17 cellular contexts compared by ENCODE assay signal in the genomic region with DNA sequence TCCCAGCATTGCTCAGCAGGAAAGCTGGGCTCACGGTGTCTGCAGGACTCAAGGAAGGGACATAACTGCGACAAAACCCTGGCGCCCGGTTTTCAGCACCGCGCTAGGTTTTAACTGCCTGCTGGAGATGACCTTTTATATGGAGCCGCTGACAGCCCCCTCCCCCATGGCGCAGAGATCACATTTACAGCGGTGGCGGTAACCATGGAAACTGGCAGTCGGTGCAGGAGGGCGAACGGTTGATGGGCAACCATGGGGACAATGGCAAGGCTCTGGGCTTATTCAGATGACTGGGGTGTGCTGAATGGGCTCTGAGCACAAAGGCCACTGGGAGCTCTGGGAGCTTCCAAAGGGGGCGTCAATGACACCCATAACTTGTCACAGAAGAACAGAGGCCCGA. TPM values are rescaled to one million over a fixed set of nuclear protein-coding genes. Genes with fewer than 3 reads are reported as not detected.
DNase-seq lines count a peak whose midpoint lies in the region; ATAC-seq and TF ChIP-seq lines count a peak whose summit lies in the region.
"Had no signal": no experiment of that assay in that cellular context is flagged by ENCODE, and none has a peak within 500 bp of the region (broad histone marks: within the 10 kb centered on the region; RNA-seq: fewer than 3 reads in every experiment).

No MANE protein-coding gene starts in this region.

- peaks cover 9% of the 10 kb centered on the region for H3K4me1 Mint-ChIP-seq in activated T-cell treated with anti-CD3 and anti-CD28 coated beads, Interleukin-2, amount 50 U/mL, for 72 hours (ENCODE audit: low read depth)
- H3K4me1 Mint-ChIP-seq in activated CD4-positive, alpha-beta T cell treated with anti-CD3 and anti-CD28 coated beads for 36 hours = peaks cover 12% of the 10 kb centered on the region

- no peak overlapping the region for H2AFZ ChIP-seq in smooth muscle cell (ENCODE audit: low read depth)

- intact Hi-C loops in heart right ventricle (cut with DNase I) = loop anchor here in 1 of 10 donors (10.0 kb wide), 1 partner anchor 85 kb away; no protein-coding TSS in a partner anchor
- intact Hi-C loops in activated CD4-positive, alpha-beta T cell treated with anti-CD3 and anti-CD28 coated beads for 36 hours (cut with DNase I, micrococcal nuclease) = no loop called here

- no peaks in the 10 kb centered on the region for H3K79me2 ChIP-seq in smooth muscle cell (ENCODE audit: low read depth)

- H3K27me3 Mint-ChIP-seq in activated T-cell treated with anti-CD3 and anti-CD28 coated beads, Interleukin-2, amount 50 U/mL, for 72 hours (ENCODE audit: low read depth) = peaks cover 8% of the 10 kb centered on the region
- peaks cover 6% of the 10 kb centered on the region for H3K27me3 Mint-ChIP-seq in activated CD4-positive, alpha-beta T cell treated with anti-CD3 and anti-CD28 coated beads for 36 hours

- H3K4me2 ChIP-seq in smooth muscle cell = peak overlapping the region; percentile 57

- CTCF ChIA-PET in activated CD4-positive, alpha-beta T cell treated with anti-CD3 and anti-CD28 coated beads for 36 hours (lab: Charles Lee) = no interaction called here

- H3K9me3 Mint-ChIP-seq in activated T-cell treated with anti-CD3 and anti-CD28 coated beads, Interleukin-2, amount 50 U/mL, for 72 hours = no peaks in the 10 kb centered on the region
- no peaks in the 10 kb centered on the region for H3K9me3 Mint-ChIP-seq in activated CD4-positive, alpha-beta T cell treated with anti-CD3 and anti-CD28 coated beads for 36 hours (ENCODE audit: low read depth)
- H3K9me3 Mint-ChIP-seq: activated CD4-positive, alpha-beta memory T cell treated with anti-CD3 and anti-CD28 coated beads, Interleukin-2, amount 10 ng/mL, durations not matched to agents 7 days and 5 days; HFFc6 had no signal

- H3K4me1 ChIP-seq in cardiac muscle cell (ENCODE audit: low read depth) (peaks cover 12% of the 10 kb centered on the region), heart right ventricle (peaks cover 0 to 3% (median 0%) of the 10 kb centered on the region in 9 donors), iPS-20b (ENCODE audit: insufficient read depth, low read length) (peaks cover 13% of the 10 kb centered on the region; the same call in 1 of the 2 replicates), smooth muscle cell (ENCODE audit: low read depth) (peaks cover 29% of the 10 kb centered on the region)
- H3K4me1 ChIP-seq: left lung, psoas muscle had no signal

- H3K9me3 ChIP-seq in cardiac muscle cell (ENCODE audit: low read depth) = no peaks in the 10 kb centered on the region
- no peaks in the 10 kb centered on the region for H3K9me3 ChIP-seq in heart right ventricle
- H3K9me3 ChIP-seq in iPS-20b (ENCODE audit: insufficient read depth, low read depth, low read length) = no peaks in the 10 kb centered on the region
- H3K9me3 ChIP-seq in smooth muscle cell (replicated peaks; ENCODE audit: low read depth) = no peaks in the 10 kb centered on the region
- H3K9me3 ChIP-seq: A549, left lung, psoas muscle had no signal

- no peak overlapping the region for H3K27ac Mint-ChIP-seq in activated T-cell treated with anti-CD3 and anti-CD28 coated beads, Interleukin-2, amount 50 U/mL, for 72 hours
- no peak overlapping the region for H3K27ac Mint-ChIP-seq in activated CD4-positive, alpha-beta T cell treated with anti-CD3 and anti-CD28 coated beads for 36 hours
- H3K27ac Mint-ChIP-seq: activated CD4-positive, alpha-beta memory T cell treated with anti-CD3 and anti-CD28 coated beads, Interleukin-2, amount 10 ng/mL, durations not matched to agents 7 days and 5 days had no signal

- peaks cover 6% of the 10 kb centered on the region for H3F3A ChIP-seq in smooth muscle cell (ENCODE audit: low read depth)

- DNase-seq in cardiac muscle cell (ENCODE audit: low read depth in 1 of 2, low spot score in 1 of 2) (peak in 1 of 2 donors; percentile 54), heart right ventricle (no peak), SK-N-DZ (ENCODE audit: low spot score) (peak; percentile 70), smooth muscle cell (lab: John Stamatoyannopoulos, UW; ENCODE audit: unreplicated experiment) (no peak), NCI-H2171 treated with DMSO at 0.1 percent for 48 hours (lab: John Stamatoyannopoulos, UW) (no peak)
- DNase-seq in activated T-cell treated with anti-CD3 and anti-CD28 coated beads, Interleukin-2, amount 50 U/mL, for 72 hours = no peak
- DNase-seq in activated CD4-positive, alpha-beta T cell treated with anti-CD3 and anti-CD28 coated beads for 36 hours = no peak
- DNase-seq: activated CD4-positive, alpha-beta memory T cell treated with anti-CD3 and anti-CD28 coated beads, Interleukin-2, amount 10 ng/mL, durations not matched to agents 7 days and 5 days; amniotic stem cell; HFFc6; Karpas-422; left lung; NCI-H187 treated with DMSO at 0.1 percent for 48 hours; SHP77 had no signal

- H3K36me3 ChIP-seq in cardiac muscle cell (no peaks in the 10 kb centered on the region), heart right ventricle (no peaks in the 10 kb centered on the region), iPS-20b (ENCODE audit: insufficient read depth, low read depth, low read length) (no peaks in the 10 kb centered on the region), smooth muscle cell (ENCODE audit: low read depth) (no peaks in the 10 kb centered on the region)
- H3K36me3 ChIP-seq: left lung had no signal

- no peak overlapping the region for H3K4me3 Mint-ChIP-seq in activated T-cell treated with anti-CD3 and anti-CD28 coated beads, Interleukin-2, amount 50 U/mL, for 72 hours
- no peak overlapping the region for H3K4me3 Mint-ChIP-seq in activated CD4-positive, alpha-beta T cell treated with anti-CD3 and anti-CD28 coated beads for 36 hours
- H3K4me3 Mint-ChIP-seq: activated CD4-positive, alpha-beta memory T cell treated with anti-CD3 and anti-CD28 coated beads, Interleukin-2, amount 10 ng/mL, durations not matched to agents 7 days and 5 days had no signal

- WGBS in heart right ventricle, 2 donors = 42 to 55% methylated on average over 15 of the region's 15 CpGs
- WGBS in smooth muscle cell (ENCODE audit: low lambda C conversion rate) = 27% methylated on average over 15 of the region's 15 CpGs

- H3K27me3 ChIP-seq in cardiac muscle cell (no peaks in the 10 kb centered on the region), heart right ventricle (peaks cover 0 to 27% (median 0%) of the 10 kb centered on the region in 7 donors), iPS-20b (ENCODE audit: insufficient read depth, low read length) (peaks cover 6% of the 10 kb centered on the region; the same call in 1 of the 2 replicates), smooth muscle cell (ENCODE audit: low read depth) (no peaks in the 10 kb centered on the region)

- H4K20me1 ChIP-seq in smooth muscle cell (ENCODE audit: low read depth) = no peaks in the 10 kb centered on the region

- H3K36me3 Mint-ChIP-seq in activated T-cell treated with anti-CD3 and anti-CD28 coated beads, Interleukin-2, amount 50 U/mL, for 72 hours (ENCODE audit: insufficient read depth in 2 of 2) = no peaks in the 10 kb centered on the region
- no peaks in the 10 kb centered on the region for H3K36me3 Mint-ChIP-seq in activated CD4-positive, alpha-beta T cell treated with anti-CD3 and anti-CD28 coated beads for 36 hours (ENCODE audit: low read depth)

- H3K9ac ChIP-seq in iPS-20b (ENCODE audit: low read depth, low read length) (peak overlapping the region; percentile 0; the same call in 1 of the 2 replicates), smooth muscle cell (ENCODE audit: low read depth) (no peak overlapping the region)

- TF ChIP-seq CTCF in cardiac muscle cell (IDR thresholded peaks at IDR 0.05; ENCODE audit: low read depth, low read length) = no peak
- no peak for TF ChIP-seq CTCF in heart right ventricle (IDR thresholded peaks at IDR 0.05)
- no peak for TF ChIP-seq CTCF in smooth muscle cell (IDR thresholded peaks at IDR 0.05; ENCODE audit: borderline replicate concordance, insufficient read depth, poor library complexity, severe bottlenecking)

- H3K27ac ChIP-seq in cardiac muscle cell = peak overlapping the region; percentile 34
- H3K27ac ChIP-seq in heart right ventricle = no peak overlapping the region
- no peak overlapping the region for H3K27ac ChIP-seq in iPS-20b (ENCODE audit: low read length)
- H3K27ac ChIP-seq in smooth muscle cell (ENCODE audit: low read depth) = no peak overlapping the region
- H3K27ac ChIP-seq: left lung, psoas muscle had no signal

- no peak overlapping the region for H3K4me3 ChIP-seq in cardiac muscle cell
- H3K4me3 ChIP-seq in heart right ventricle = no peak overlapping the region
- peak overlapping the region; percentile 34; the same call in 1 of the 2 replicates for H3K4me3 ChIP-seq in iPS-20b (ENCODE audit: low read length)
- no peak overlapping the region for H3K4me3 ChIP-seq in smooth muscle cell
- H3K4me3 ChIP-seq: A549, left lung, psoas muscle had no signal

- POLR2A ChIA-PET in activated CD4-positive, alpha-beta T cell treated with anti-CD3 and anti-CD28 coated beads for 36 hours (lab: Charles Lee) = no interaction called here

- no peak for ATAC-seq in heart right ventricle
- ATAC-seq in activated T-cell treated with anti-CD3 and anti-CD28 coated beads, Interleukin-2, amount 50 U/mL, for 72 hours (replicated peaks in 1 of 2) = no peak
- no peak for ATAC-seq in activated CD4-positive, alpha-beta T cell treated with anti-CD3 and anti-CD28 coated beads for 36 hours
- ATAC-seq: A549, left lung, psoas muscle had no signal

RNA-seq across cellular contexts. Expression of a gene that starts 37.2 kb away (rescaled TPM):
- total RNA-seq in cardiac muscle cell (26.0 and 37.4 TPM in 2 replicates), heart right ventricle (10 to 100 TPM in 7 of 10 donors, 1 to 10 TPM in 3; 5.5 to 16.7 (median 11.8) TPM), smooth muscle cell (15.2 and 17.6 TPM in 2 replicates)
- polyA plus RNA-seq in cardiac muscle cell (9.0 and 9.2 TPM in 2 replicates), heart right ventricle (1 to 10 TPM; 4.0 to 6.4 TPM), smooth muscle cell (3.6 and 12.3 TPM in 2 replicates)
- 0.32 TPM in 2 replicates for polyA plus RNA-seq in SK-N-DZ (2014; cell fraction: cytosol; rRNA removed)
- polyA plus RNA-seq in SK-N-DZ (2014; cell fraction: nucleus; rRNA removed) = 0.56 and 1.6 TPM in 2 replicates
- 1 to 10 TPM in 1 of 2 donors, under 1 TPM in 1; 0.83 to 1.3 TPM for total RNA-seq in activated T-cell treated with anti-CD3 and anti-CD28 coated beads, Interleukin-2, amount 50 U/mL, for 72 hours
- under 1 TPM; 0.43 to 0.46 TPM for total RNA-seq in activated CD4-positive, alpha-beta T cell treated with anti-CD3 and anti-CD28 coated beads for 36 hours
